ENCODE assay signal across 8 cellular contexts in genomic region chr18:48541026-48541746, GRCh38. TPM values are rescaled to one million over a fixed set of nuclear protein-coding genes. Genes with fewer than 3 reads are reported as not detected.
DNase-seq lines count a peak whose midpoint lies in the region; ATAC-seq and TF ChIP-seq lines count a peak whose summit lies in the region.

No MANE protein-coding gene starts in this region.

- CTCF ChIA-PET in activated CD4-positive, alpha-beta T cell treated with anti-CD3 and anti-CD28 coated beads for 36 hours (lab: Charles Lee), result no interaction called here

- peak overlapping the region; percentile 87 for H3K4me3 ChIP-seq in fibroblast of the aortic adventitia (ENCODE audit: low read depth, low read length)

- H3K27me3 Mint-ChIP-seq in activated CD4-positive, alpha-beta T cell treated with anti-CD3 and anti-CD28 coated beads for 36 hours, result peaks cover 16% of the 10 kb centered on the region
- peaks cover 37% of the 10 kb centered on the region for H3K27me3 Mint-ChIP-seq in activated T-helper 1 cell treated with anti-CD3 and anti-CD28 coated beads, Interleukin-12 subunit alpha, Interleukin-12 subunit beta, Interleukin-2, Interleukin-4 antibody, amounts not matched to agents 30 ng/mL and 10 ng/mL and 1 ng/mL, durations not matched to agents 14 hours and 24 hours and 36 hours (ENCODE audit: insufficient read depth)
- no peaks in the 10 kb centered on the region for H3K27me3 Mint-ChIP-seq in type B pancreatic cell

- DNase-seq in activated CD4-positive, alpha-beta T cell treated with anti-CD3 and anti-CD28 coated beads for 36 hours, result peak; percentile 45
- no peak for DNase-seq in activated CD4-positive, alpha-beta T cell treated with anti-CD3 and anti-CD28 coated beads for 1 hour
- peak; percentile 76 for DNase-seq in NCI-H748 (lab: John Stamatoyannopoulos, UW; ENCODE audit: unreplicated experiment)
- no peak for DNase-seq in activated T-helper 1 cell treated with anti-CD3 and anti-CD28 coated beads, Interleukin-12 subunit alpha, Interleukin-12 subunit beta, Interleukin-2, Interleukin-4 antibody, amounts not matched to agents 30 ng/mL and 10 ng/mL and 1 ng/mL, durations not matched to agents 14 hours and 24 hours and 36 hours (ENCODE audit: low spot score)
- peak; percentile 80 for DNase-seq in fibroblast of the aortic adventitia (ENCODE audit: low read depth)
- peak; percentile 88 for DNase-seq in myocyte (ENCODE audit: low read depth)
- DNase-seq in type B pancreatic cell (ENCODE audit: extremely low spot score, unreplicated experiment), result peak; percentile 80

- H3K36me3 Mint-ChIP-seq in activated CD4-positive, alpha-beta T cell treated with anti-CD3 and anti-CD28 coated beads for 36 hours (ENCODE audit: low read depth), result no peaks in the 10 kb centered on the region
- H3K36me3 Mint-ChIP-seq in activated T-helper 1 cell treated with anti-CD3 and anti-CD28 coated beads, Interleukin-12 subunit alpha, Interleukin-12 subunit beta, Interleukin-2, Interleukin-4 antibody, amounts not matched to agents 30 ng/mL and 10 ng/mL and 1 ng/mL, durations not matched to agents 14 hours and 24 hours and 36 hours (ENCODE audit: low read depth), result peaks cover 2% of the 10 kb centered on the region
- H3K36me3 Mint-ChIP-seq in type B pancreatic cell, result no peaks in the 10 kb centered on the region

- peak overlapping the region; percentile 78 for H3K4me3 Mint-ChIP-seq in activated CD4-positive, alpha-beta T cell treated with anti-CD3 and anti-CD28 coated beads for 36 hours
- H3K4me3 Mint-ChIP-seq in activated T-helper 1 cell treated with anti-CD3 and anti-CD28 coated beads, Interleukin-12 subunit alpha, Interleukin-12 subunit beta, Interleukin-2, Interleukin-4 antibody, amounts not matched to agents 30 ng/mL and 10 ng/mL and 1 ng/mL, durations not matched to agents 14 hours and 24 hours and 36 hours, result peak overlapping the region; percentile 22
- peak overlapping the region; percentile 93 for H3K4me3 Mint-ChIP-seq in type B pancreatic cell

- no peak overlapping the region for H3K27ac Mint-ChIP-seq in activated CD4-positive, alpha-beta T cell treated with anti-CD3 and anti-CD28 coated beads for 36 hours
- H3K27ac Mint-ChIP-seq in activated T-helper 1 cell treated with anti-CD3 and anti-CD28 coated beads, Interleukin-12 subunit alpha, Interleukin-12 subunit beta, Interleukin-2, Interleukin-4 antibody, amounts not matched to agents 30 ng/mL and 10 ng/mL and 1 ng/mL, durations not matched to agents 14 hours and 24 hours and 36 hours, result no peak overlapping the region
- peak overlapping the region; percentile 93 for H3K27ac Mint-ChIP-seq in type B pancreatic cell

- intact Hi-C loops in activated CD4-positive, alpha-beta T cell treated with anti-CD3 and anti-CD28 coated beads for 36 hours (cut with DNase I, micrococcal nuclease), result loop anchor here in 1 of 2 experiments (2.0 kb wide), 1 partner anchor 380 kb away; no protein-coding TSS in a partner anchor
- intact Hi-C loops in activated T-helper 1 cell treated with anti-CD3 and anti-CD28 coated beads, Interleukin-12 subunit alpha, Interleukin-12 subunit beta, Interleukin-2, Interleukin-4 antibody, amounts not matched to agents 30 ng/mL and 10 ng/mL and 1 ng/mL, durations not matched to agents 14 hours and 24 hours and 36 hours (cut with micrococcal nuclease), result loop anchor here (5.0 to 10.0 kb wide), 2 partner anchors 121 to 634 kb away; no protein-coding TSS in a partner anchor

- POLR2A ChIA-PET in activated CD4-positive, alpha-beta T cell treated with anti-CD3 and anti-CD28 coated beads for 36 hours (lab: Charles Lee), result no interaction called here

- no peak for ATAC-seq in activated CD4-positive, alpha-beta T cell treated with anti-CD3 and anti-CD28 coated beads for 36 hours
- peak; percentile 58 for ATAC-seq in HG02885 (IDR thresholded peaks at IDR 0.05; ENCODE audit: poor library complexity, unreplicated experiment)

- H3K9me3 Mint-ChIP-seq in activated CD4-positive, alpha-beta T cell treated with anti-CD3 and anti-CD28 coated beads for 36 hours (ENCODE audit: low read depth), result no peaks in the 10 kb centered on the region
- no peaks in the 10 kb centered on the region for H3K9me3 Mint-ChIP-seq in activated T-helper 1 cell treated with anti-CD3 and anti-CD28 coated beads, Interleukin-12 subunit alpha, Interleukin-12 subunit beta, Interleukin-2, Interleukin-4 antibody, amounts not matched to agents 30 ng/mL and 10 ng/mL and 1 ng/mL, durations not matched to agents 14 hours and 24 hours and 36 hours
- no peaks in the 10 kb centered on the region for H3K9me3 Mint-ChIP-seq in type B pancreatic cell

- no peak for TF ChIP-seq CTCF in fibroblast of the aortic adventitia (IDR thresholded peaks at IDR 0.05; ENCODE audit: insufficient read depth, low read length)
- TF ChIP-seq CTCF in type B pancreatic cell (conservative IDR thresholded peaks at IDR 0.05), result no peak

- peaks cover 14% of the 10 kb centered on the region for H3K4me1 Mint-ChIP-seq in activated CD4-positive, alpha-beta T cell treated with anti-CD3 and anti-CD28 coated beads for 36 hours
- H3K4me1 Mint-ChIP-seq in activated T-helper 1 cell treated with anti-CD3 and anti-CD28 coated beads, Interleukin-12 subunit alpha, Interleukin-12 subunit beta, Interleukin-2, Interleukin-4 antibody, amounts not matched to agents 30 ng/mL and 10 ng/mL and 1 ng/mL, durations not matched to agents 14 hours and 24 hours and 36 hours (ENCODE audit: low read depth), result peaks cover 17% of the 10 kb centered on the region
- H3K4me1 Mint-ChIP-seq in type B pancreatic cell (ENCODE audit: unreplicated experiment), result peaks cover 41% of the 10 kb centered on the region

RNA-seq across cellular contexts. Expression of gene CTIF, which starts 2.4 kb away (rescaled TPM):
- total RNA-seq in activated CD4-positive, alpha-beta T cell treated with anti-CD3 and anti-CD28 coated beads for 36 hours, result 1 to 10 TPM; 4.5 to 5.3 TPM
- total RNA-seq in activated T-helper 1 cell treated with anti-CD3 and anti-CD28 coated beads, Interleukin-12 subunit alpha, Interleukin-12 subunit beta, Interleukin-2, Interleukin-4 antibody, amounts not matched to agents 30 ng/mL and 10 ng/mL and 1 ng/mL, durations not matched to agents 14 hours and 24 hours and 36 hours, result 7.2 and 8.5 TPM in 2 replicates
- total RNA-seq in fibroblast of the aortic adventitia (ENCODE audit: low replicate concordance) (29.0 and 30.7 TPM in 2 replicates), myocyte (24.9 and 29.1 TPM in 2 replicates), type B pancreatic cell (ENCODE audit: low replicate concordance) (37.9 and 48.5 TPM in 2 replicates)
- polyA plus RNA-seq in myocyte (2012), result 148 TPM

Comparison
In these comparisons a context has a peak if more than half of its experiments do, and no peak if none do; other contexts are left out.
1. DNase-seq: peak in activated CD4-positive, alpha-beta T cell treated with anti-CD3 and anti-CD28 coated beads for 36 hours (single experiment), NCI-H748 (single experiment), fibroblast of the aortic adventitia (single experiment), myocyte (single experiment) and type B pancreatic cell (single experiment); none in activated CD4-positive, alpha-beta T cell treated with anti-CD3 and anti-CD28 coated beads for 1 hour (single experiment) and activated T-helper 1 cell treated with anti-CD3 and anti-CD28 coated beads, Interleukin-12 subunit alpha, Interleukin-12 subunit beta, Interleukin-2, Interleukin-4 antibody, amounts not matched to agents 30 ng/mL and 10 ng/mL and 1 ng/mL, durations not matched to agents 14 hours and 24 hours and 36 hours (single experiment).
2. H3K4me3 Mint-ChIP-seq: peak in every context shown above with its lines; median percentile 93 in type B pancreatic cell; 78 in activated CD4-positive, alpha-beta T cell treated with anti-CD3 and anti-CD28 coated beads for 36 hours; 22 in activated T-helper 1 cell treated with anti-CD3 and anti-CD28 coated beads, Interleukin-12 subunit alpha, Interleukin-12 subunit beta, Interleukin-2, Interleukin-4 antibody, amounts not matched to agents 30 ng/mL and 10 ng/mL and 1 ng/mL, durations not matched to agents 14 hours and 24 hours and 36 hours.